In the genomic region with DNA sequence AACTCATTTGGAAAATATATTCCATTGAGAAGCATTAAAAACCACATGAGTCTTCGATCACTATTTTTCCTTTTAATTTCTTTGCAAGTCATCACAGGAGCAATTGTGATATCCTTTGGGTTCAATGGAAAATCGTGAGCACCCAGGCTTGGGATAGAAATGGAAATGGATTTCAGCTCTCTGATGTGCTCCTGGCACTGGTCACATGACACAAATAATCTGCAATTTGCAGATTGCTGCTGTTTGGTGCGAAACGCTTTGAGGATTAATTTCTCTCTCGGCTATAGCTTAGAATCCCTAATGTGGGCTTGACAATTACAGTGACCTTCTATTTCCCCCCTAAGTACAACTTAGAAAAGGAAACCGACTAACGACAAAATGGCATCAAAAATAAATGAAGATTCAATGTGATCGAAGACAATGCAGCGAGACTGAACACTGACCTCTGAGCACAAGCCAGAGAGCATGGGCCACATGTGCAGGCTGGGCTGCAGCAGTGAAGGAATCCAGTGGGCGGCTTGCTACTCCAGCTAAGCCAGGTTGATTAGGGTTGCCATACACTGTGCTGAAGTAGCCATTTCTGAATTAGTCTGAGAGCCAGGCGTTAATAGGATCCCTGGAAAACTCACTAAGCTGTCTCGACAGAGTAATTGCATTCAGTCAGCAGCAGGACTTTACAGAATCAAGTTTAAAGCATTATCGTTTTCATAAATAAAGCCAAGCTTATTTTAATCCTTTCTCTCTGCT, we compare ENCODE assay signal across 14 cellular contexts.
"Had no signal": no experiment of that assay in that cellular context is flagged by ENCODE, and none has a peak within 500 bp of the region (broad histone marks: within the 10 kb centered on the region; RNA-seq: fewer than 3 reads in every experiment).

No MANE protein-coding gene starts in this region.

- H3K4me1 Mint-ChIP-seq: activated naive CD8-positive, alpha-beta T cell treated with anti-CD3 and anti-CD28 coated beads for 36 hours; stimulated activated naive B cell treated with anti-CD40 and anti-IgM and Interleukin-4, amounts not matched to agents 10 μg/mL and 1 μg/mL and 100 μg/mL, for 72 hours had no signal

- H3K36me3 ChIP-seq: ovary, suprapubic skin had no signal

- H3K27ac ChIP-seq: ovary, suprapubic skin had no signal

- H3K4me3 Mint-ChIP-seq: activated CD4-positive, alpha-beta memory T cell treated with anti-CD3 and anti-CD28 coated beads for 36 hours; activated naive CD8-positive, alpha-beta T cell treated with anti-CD3 and anti-CD28 coated beads for 36 hours; stimulated activated naive B cell treated with anti-CD40 and anti-IgM and Interleukin-4, amounts not matched to agents 10 μg/mL and 1 μg/mL and 100 μg/mL, for 72 hours; type B pancreatic cell had no signal

- H3K36me3 Mint-ChIP-seq: activated CD4-positive, alpha-beta memory T cell treated with anti-CD3 and anti-CD28 coated beads for 36 hours; stimulated activated naive B cell treated with anti-CD40 and anti-IgM and Interleukin-4, amounts not matched to agents 10 μg/mL and 1 μg/mL and 100 μg/mL, for 72 hours; type B pancreatic cell had no signal

- H3K4me1 ChIP-seq: suprapubic skin had no signal

- H3K27me3 ChIP-seq: ovary, suprapubic skin had no signal

- H3K4me3 ChIP-seq: ovary, suprapubic skin had no signal

- H3K9me3 ChIP-seq: ovary, suprapubic skin had no signal

- DNase-seq: activated CD4-positive, alpha-beta memory T cell treated with anti-CD3 and anti-CD28 coated beads for 36 hours; activated CD4-positive, CD25-positive, alpha-beta regulatory T cell treated with anti-CD3 and anti-CD28 coated beads, Interleukin-2, amount 50 U/mL, for 72 hours; activated gamma-delta T cell; activated naive CD8-positive, alpha-beta T cell treated with anti-CD3 and anti-CD28 coated beads for 36 hours; activated T-cell treated with anti-CD3 and anti-CD28 coated beads, Interleukin-2, amount 50 U/mL, for 48 hours; glutamatergic neuron; mammary epithelial cell; ovary; stimulated activated CD4-positive, alpha-beta T cell treated with anti-CD3 and anti-CD28 coated beads, Interleukin-1b, Interleukin-23, amount 100 ng/mL, for 48 hours; stimulated activated naive B cell treated with anti-CD40 and anti-IgM and Interleukin-4, amounts not matched to agents 10 μg/mL and 1 μg/mL and 100 μg/mL, for 72 hours; T-helper 2 cell had no signal

- H3K9me3 Mint-ChIP-seq: activated CD4-positive, alpha-beta memory T cell treated with anti-CD3 and anti-CD28 coated beads for 36 hours; type B pancreatic cell had no signal

- H3K27ac Mint-ChIP-seq: activated CD4-positive, alpha-beta memory T cell treated with anti-CD3 and anti-CD28 coated beads for 36 hours; activated naive CD8-positive, alpha-beta T cell treated with anti-CD3 and anti-CD28 coated beads for 36 hours; stimulated activated naive B cell treated with anti-CD40 and anti-IgM and Interleukin-4, amounts not matched to agents 10 μg/mL and 1 μg/mL and 100 μg/mL, for 72 hours; type B pancreatic cell had no signal

- H3K27me3 Mint-ChIP-seq: activated CD4-positive, alpha-beta memory T cell treated with anti-CD3 and anti-CD28 coated beads for 36 hours; activated naive CD8-positive, alpha-beta T cell treated with anti-CD3 and anti-CD28 coated beads for 36 hours; stimulated activated naive B cell treated with anti-CD40 and anti-IgM and Interleukin-4, amounts not matched to agents 10 μg/mL and 1 μg/mL and 100 μg/mL, for 72 hours; type B pancreatic cell had no signal

- ATAC-seq: left lobe of liver; stimulated activated naive B cell treated with anti-CD40 and anti-IgM and Interleukin-4, amounts not matched to agents 10 μg/mL and 1 μg/mL and 100 μg/mL, for 72 hours had no signal
